ENCODE assay signal across 8 cellular contexts in genomic region chr14:49692895-49693737, GRCh38. TPM values are rescaled to one million over a fixed set of nuclear protein-coding genes. Genes with fewer than 3 reads are reported as not detected.
A peak's percentile ranks its signal among the peaks of the same experiment; 100 is the strongest.
DNase-seq lines count a peak whose midpoint lies in the region; ATAC-seq and TF ChIP-seq lines count a peak whose summit lies in the region.

A gene with protein sequence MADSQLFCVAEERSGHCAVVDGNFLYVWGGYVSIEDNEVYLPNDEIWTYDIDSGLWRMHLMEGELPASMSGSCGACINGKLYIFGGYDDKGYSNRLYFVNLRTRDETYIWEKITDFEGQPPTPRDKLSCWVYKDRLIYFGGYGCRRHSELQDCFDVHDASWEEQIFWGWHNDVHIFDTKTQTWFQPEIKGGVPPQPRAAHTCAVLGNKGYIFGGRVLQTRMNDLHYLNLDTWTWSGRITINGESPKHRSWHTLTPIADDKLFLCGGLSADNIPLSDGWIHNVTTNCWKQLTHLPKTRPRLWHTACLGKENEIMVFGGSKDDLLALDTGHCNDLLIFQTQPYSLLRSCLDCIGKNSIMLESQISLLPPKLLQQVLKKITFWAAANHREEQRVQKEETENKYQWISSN (plus strand): TSS chr14:49693120. CDS start chr14:49693195, 75 bp downstream.

- no peaks in the 10 kb centered on the region for H3K27me3 Mint-ChIP-seq in T-helper 17 cell

- peak within 1 kb of the TSS; percentile 97 for H3K4me3 Mint-ChIP-seq in T-helper 17 cell

- H3K27ac ChIP-seq in right atrium auricular region (peak within 1 kb of the TSS; percentile 88 to 93), urinary bladder (ENCODE audit: low read depth) (peak within 1 kb of the TSS; percentile 97)

- H3K4me3 ChIP-seq in GM12875 (ENCODE audit: low read depth, low read length), result peak within 1 kb of the TSS; percentile 58
- H3K4me3 ChIP-seq in right atrium auricular region, result peak within 1 kb of the TSS; percentile 65 to 67
- peak within 1 kb of the TSS; percentile 89 for H3K4me3 ChIP-seq in urinary bladder (ENCODE audit: low read depth, low read length)

- DNase-seq in NCI-H1417 (lab: John Stamatoyannopoulos, UW), result peak; percentile 72 to 93 (median 91)
- peak; percentile 63 to 69 (median 68) for DNase-seq in T-helper 17 cell
- DNase-seq in amygdala (lab: John Stamatoyannopoulos, UW), result peak; percentile 21 to 87 (median 74)
- peak; percentile 88 for DNase-seq in right atrium auricular region (ENCODE audit: low spot score)
- DNase-seq in pulmonary artery endothelial cell (ENCODE audit: low read depth, low spot score), result peak; percentile 41

- H3K36me3 ChIP-seq in right atrium auricular region, result no peaks in the 10 kb centered on the region
- H3K36me3 ChIP-seq in urinary bladder (ENCODE audit: insufficient read depth), result no peaks in the 10 kb centered on the region

- H3K4me1 ChIP-seq in right atrium auricular region (peaks cover 0 to 17% of the 10 kb centered on the region in 2 donors), urinary bladder (ENCODE audit: insufficient read depth) (no peaks in the 10 kb centered on the region)

- peaks cover 3% of the 10 kb centered on the region for H3K36me3 Mint-ChIP-seq in T-helper 17 cell (ENCODE audit: low read depth)

- no peaks in the 10 kb centered on the region for H3K27me3 ChIP-seq in right atrium auricular region

- ATAC-seq in HG02642 (IDR thresholded peaks at IDR 0.05; ENCODE audit: poor library complexity, unreplicated experiment) (peak; percentile 70), T-helper 17 cell (peak; percentile 88)

- H3K27ac Mint-ChIP-seq in T-helper 17 cell, result peak within 1 kb of the TSS; percentile 92

- WGBS in urinary bladder, result under 1% methylated on average over 85 of the region's 85 CpGs

- H3K9me3 ChIP-seq in T-helper 17 cell (ENCODE audit: control insufficient read depth, low read length, poor library complexity, severe bottlenecking) (no peaks in the 10 kb centered on the region), right atrium auricular region (no peaks in the 10 kb centered on the region)

- TF ChIP-seq CTCF in GM12875 (IDR thresholded peaks at IDR 0.05; ENCODE audit: borderline replicate concordance, insufficient read depth, low read depth, low read length), result no peak
- peak in 1 of 2 donors; percentile 18 for TF ChIP-seq CTCF in right atrium auricular region (IDR thresholded peaks at IDR 0.05)

- peaks cover 25% of the 10 kb centered on the region for H3K4me1 Mint-ChIP-seq in T-helper 17 cell

RNA-seq across cellular contexts. Expression of the gene that starts here (rescaled TPM):
- total RNA-seq in T-helper 17 cell, result 1 to 10 TPM; 7.4 to 7.5 TPM
- 1 to 10 TPM; 5.5 to 9.4 TPM for total RNA-seq in right atrium auricular region
- total RNA-seq in pulmonary artery endothelial cell, result 1.2 and 2.0 TPM in 2 replicates
- total RNA-seq in urinary bladder, result 21.6 TPM
- 4.2 TPM for polyA plus RNA-seq in urinary bladder

Comparison
In these comparisons a context has a peak if more than half of its experiments do, and no peak if none do; other contexts are left out.
1. Peak in every context shown above with its lines: DNase-seq, ATAC-seq, H3K4me3 ChIP-seq and H3K27ac ChIP-seq.
2. DNase-seq: peak in every context shown above with its lines; median percentile 91 in NCI-H1417; 88 in right atrium auricular region; 74 in amygdala; 68 in T-helper 17 cell; 41 in pulmonary artery endothelial cell.